8 cellular contexts compared by ENCODE assay signal in genomic region chr17:58517928-58518609, GRCh38. TPM values are rescaled to one million over a fixed set of nuclear protein-coding genes. Genes with fewer than 3 reads are reported as not detected.
DNase-seq lines count a peak whose midpoint lies in the region; ATAC-seq and TF ChIP-seq lines count a peak whose summit lies in the region.

No MANE protein-coding gene starts in this region.

- H3K9me3 Mint-ChIP-seq in CD4-positive, alpha-beta T cell, result no peaks in the 10 kb centered on the region
- H3K9me3 Mint-ChIP-seq in activated CD4-positive, alpha-beta memory T cell treated with anti-CD3 and anti-CD28 coated beads for 36 hours, result no peaks in the 10 kb centered on the region

- TF ChIP-seq RAD21 in liver (IDR thresholded peaks at IDR 0.05), result no peak

- no peaks in the 10 kb centered on the region for H3K27me3 ChIP-seq in CD4-positive, alpha-beta T cell (ENCODE audit: control insufficient read depth, insufficient read depth, low read length)
- H3K27me3 ChIP-seq in dorsolateral prefrontal cortex (no peaks in the 10 kb centered on the region), liver (ENCODE audit: control insufficient read depth in 4 of 4, insufficient read depth in 4 of 4, low read length in 3 of 4) (no peaks in the 10 kb centered on the region)

- H3K36me3 Mint-ChIP-seq in CD4-positive, alpha-beta T cell (ENCODE audit: low read depth), result peaks cover 28% of the 10 kb centered on the region
- peaks cover 3% of the 10 kb centered on the region for H3K36me3 Mint-ChIP-seq in activated CD4-positive, alpha-beta memory T cell treated with anti-CD3 and anti-CD28 coated beads for 36 hours

- intact Hi-C loops in CD4-positive, alpha-beta T cell (cut with DNase I, micrococcal nuclease), result loop anchor here (1.0 to 10.0 kb wide), 18 partner anchors 69 to 1877 kb away; partner anchors contain the start of genes C17orf67 (in 2 of the 2), DGKE (in 2 of the 2), PRR11 (in 2 of the 2) and RAD51C (in 2 of the 2)
- intact Hi-C loops in activated CD4-positive, alpha-beta memory T cell treated with anti-CD3 and anti-CD28 coated beads for 36 hours (cut with micrococcal nuclease), result loop anchor here (1.0 to 5.0 kb wide), 13 partner anchors 31 to 692 kb away; partner anchors contain the start of genes PRR11, RAD51C, SKA2 and SMG8
- intact Hi-C loops in dorsolateral prefrontal cortex (cut with DNase I), result loop anchor here (1.0 to 10.0 kb wide), 10 partner anchors 69 to 1107 kb away; partner anchors contain the start of genes RAD51C (in 2 of the 2), SUPT4H1 (in 2 of the 2), TEX14 (in 2 of the 2) and PRR11 (in 1 of the 2)

- H3K4me3 Mint-ChIP-seq in CD4-positive, alpha-beta T cell, result peak overlapping the region; percentile 90
- H3K4me3 Mint-ChIP-seq in activated CD4-positive, alpha-beta memory T cell treated with anti-CD3 and anti-CD28 coated beads for 36 hours, result peak overlapping the region; percentile 91

- under 1% methylated on average over 39 of the region's 39 CpGs for WGBS in liver

- no peaks in the 10 kb centered on the region for H3K36me3 ChIP-seq in liver (ENCODE audit: control insufficient read depth in 4 of 4, insufficient read depth in 3 of 4, low read depth in 1 of 4, low read length in 3 of 4)

- peak; percentile 81 for ATAC-seq in CD4-positive, alpha-beta T cell (ENCODE audit: poor library complexity)
- peak; percentile 80 for ATAC-seq in GM19452 (IDR thresholded peaks at IDR 0.05; ENCODE audit: unreplicated experiment)
- peak; percentile 65 for ATAC-seq in HG03575 (IDR thresholded peaks at IDR 0.05; ENCODE audit: extremely low read depth, insufficient number of reproducible peaks, low FRiP score, unreplicated experiment)

- H3K4me1 ChIP-seq in liver (ENCODE audit: control insufficient read depth in 4 of 4, insufficient read depth in 4 of 4, low read length in 3 of 4), result peaks cover 3 to 50% (median 39%) of the 10 kb centered on the region in 4 donors

- CTCF ChIA-PET in CD4-positive, alpha-beta T cell (lab: Charles Lee), result interaction anchor here (0.8 to 3.2 kb wide), 15 partner anchors 12 to 589 kb away, joined by 3 to 36 read pairs (median 4); partner anchors contain the start of genes HSF5, RAD51C, TEX14 and TRIM37
- CTCF ChIA-PET in activated CD4-positive, alpha-beta memory T cell treated with anti-CD3 and anti-CD28 coated beads for 36 hours (lab: Charles Lee), result interaction anchor here (1.0 to 3.1 kb wide), 11 partner anchors 12 to 487 kb away, joined by 3 to 31 read pairs (median 3); no protein-coding TSS in a partner anchor

- H3K4me1 Mint-ChIP-seq in CD4-positive, alpha-beta T cell (ENCODE audit: low read depth), result peaks cover 43% of the 10 kb centered on the region
- peaks cover 31% of the 10 kb centered on the region for H3K4me1 Mint-ChIP-seq in activated CD4-positive, alpha-beta memory T cell treated with anti-CD3 and anti-CD28 coated beads for 36 hours (ENCODE audit: low read depth)

- H3K4me3 ChIP-seq in dorsolateral prefrontal cortex (peak overlapping the region; percentile 69 to 100 (median 92)), liver (ENCODE audit: low read depth in 1 of 3, low read length in 3 of 3) (peak overlapping the region; percentile 68 to 95 (median 84))

- peak overlapping the region; percentile 74 to 90 for H3K9ac ChIP-seq in liver (ENCODE audit: low read depth in 1 of 2, low read length in 2 of 2)

- POLR2A ChIA-PET in CD4-positive, alpha-beta T cell (lab: Charles Lee), result interaction anchor here (0.6 to 3.0 kb wide), 21 partner anchors 14 to 793 kb away, joined by 3 to 64 read pairs (median 6); partner anchors contain the start of genes HSF5, PRR11, RAD51C and RNF43
- POLR2A ChIA-PET in activated CD4-positive, alpha-beta memory T cell treated with anti-CD3 and anti-CD28 coated beads for 36 hours (lab: Charles Lee), result interaction anchor here (0.6 to 2.8 kb wide), 7 partner anchors 87 to 589 kb away, joined by 3 to 62 read pairs (median 3); partner anchors contain the start of genes RAD51C and TRIM37

- peak overlapping the region; percentile 85 for H3K27ac Mint-ChIP-seq in CD4-positive, alpha-beta T cell
- H3K27ac Mint-ChIP-seq in activated CD4-positive, alpha-beta memory T cell treated with anti-CD3 and anti-CD28 coated beads for 36 hours, result peak overlapping the region; percentile 95

- no peak for TF ChIP-seq CTCF in CD4-positive, alpha-beta T cell (IDR thresholded peaks at IDR 0.05)
- no peak for TF ChIP-seq CTCF in dorsolateral prefrontal cortex (IDR thresholded peaks at IDR 0.05 in 54 of 56, conservative IDR thresholded peaks at IDR 0.05 in 2 of 56; ENCODE audit: low read depth in 1 of 56, partially characterized antibody in 56 of 56)
- no peak for TF ChIP-seq CTCF in liver (IDR thresholded peaks at IDR 0.05; ENCODE audit: low read depth, low read length, missing input control)

- H3K9me3 ChIP-seq in CD4-positive, alpha-beta T cell (ENCODE audit: control insufficient read depth, low read length), result no peaks in the 10 kb centered on the region
- H3K9me3 ChIP-seq in liver (ENCODE audit: control insufficient read depth in 4 of 4, low read length in 3 of 4), result no peaks in the 10 kb centered on the region

- peak; percentile 98 to 100 (median 99) for DNase-seq in CD4-positive, alpha-beta T cell
- DNase-seq in NCI-H82 (lab: John Stamatoyannopoulos, UW) (peak; percentile 100), dorsolateral prefrontal cortex (peak; percentile 98 to 100 (median 100))
- peak; percentile 100 for DNase-seq in activated CD4-positive, alpha-beta memory T cell treated with anti-CD3 and anti-CD28 coated beads for 36 hours
- peak; percentile 98 for DNase-seq in stimulated activated CD4-positive, alpha-beta T cell treated with anti-CD3 and anti-CD28 coated beads, Interleukin-4, amount 100 ng/mL, for 1 hour

- no peaks in the 10 kb centered on the region for H3K27me3 Mint-ChIP-seq in CD4-positive, alpha-beta T cell
- no peaks in the 10 kb centered on the region for H3K27me3 Mint-ChIP-seq in activated CD4-positive, alpha-beta memory T cell treated with anti-CD3 and anti-CD28 coated beads for 36 hours

- peak overlapping the region; percentile 80 for H3K27ac ChIP-seq in CD4-positive, alpha-beta T cell (ENCODE audit: low read depth, low read length)
- H3K27ac ChIP-seq in dorsolateral prefrontal cortex, result peak overlapping the region; percentile 72 to 100 (median 97)
- H3K27ac ChIP-seq in liver (ENCODE audit: low read depth in 1 of 2, low read length in 2 of 2), result peak overlapping the region; percentile 93 to 96

TF ChIP-seq in liver, 16 proteins besides CTCF, POLR2A, EP300 and RAD21 (continues in another document):
- TF ChIP-seq FOXA2 (IDR thresholded peaks at IDR 0.05) (no peak), ZBTB33 (IDR thresholded peaks at IDR 0.05) (peak; percentile 35), FOXA1 (IDR thresholded peaks at IDR 0.05) (peak; percentile 22), TAF1 (conservative IDR thresholded peaks at IDR 0.05) (peak; percentile 93), RXRA (IDR thresholded peaks at IDR 0.05) (peak; percentile 17 to 51), GABPA (IDR thresholded peaks at IDR 0.05 in 1 of 2, conservative IDR thresholded peaks at IDR 0.05 in 1 of 2) (peak; percentile 96 to 98), NR2F2 (IDR thresholded peaks at IDR 0.05) (peak; percentile 8), HNF4G (IDR thresholded peaks at IDR 0.05) (no peak), YY1 (IDR thresholded peaks at IDR 0.05) (peak; percentile 88), EGR1 (IDR thresholded peaks at IDR 0.05; ENCODE audit: low read depth in 2 of 2) (peak in 1 of 2 donors; percentile 89), ATF3 (IDR thresholded peaks at IDR 0.05) (no peak), MAX (IDR thresholded peaks at IDR 0.05) (peak; percentile 56)

RNA-seq across cellular contexts. Expression of gene MTMR4, which starts 3.6 kb away (rescaled TPM):
- total RNA-seq in CD4-positive, alpha-beta T cell, result 10 to 100 TPM; 28.8 to 30.0 TPM
- 10 to 100 TPM; 61.6 to 66.5 TPM for total RNA-seq in activated CD4-positive, alpha-beta memory T cell treated with anti-CD3 and anti-CD28 coated beads for 36 hours
- total RNA-seq in dorsolateral prefrontal cortex (100 to 1,000 TPM in 25 of 120 experiments, 10 to 100 TPM in 95; 66.6 to 122 (median 90.6) TPM), liver (10 to 100 TPM; 39.8 to 70.1 TPM)
- polyA plus RNA-seq in liver, result 10 to 100 TPM; 17.2 to 20.0 TPM

RNA-seq across cellular contexts. Expression of gene HSF5, which starts 29.9 kb away (rescaled TPM):
- 1 to 10 TPM; 1.6 to 1.7 TPM for total RNA-seq in CD4-positive, alpha-beta T cell
- total RNA-seq in activated CD4-positive, alpha-beta memory T cell treated with anti-CD3 and anti-CD28 coated beads for 36 hours, result 1 to 10 TPM; 2.9 to 3.0 TPM
- 1 to 10 TPM in 1 of 120 experiments, under 1 TPM in 116, not detected in 3; 0.10 to 1.0 (median 0.30) TPM for total RNA-seq in dorsolateral prefrontal cortex
- under 1 TPM; 0.09 to 0.17 TPM for total RNA-seq in liver
- polyA plus RNA-seq in liver, result not detected

Comparison
In these comparisons a context has a peak if more than half of its experiments do, and no peak if none do; other contexts are left out.
1. Peak in every context shown above with its lines: DNase-seq, ATAC-seq, H3K4me3 ChIP-seq and H3K27ac ChIP-seq.